ENCODE assay signal across 14 cellular contexts in genomic region chr2:8281950-8282857, GRCh38.
DNase-seq lines count a peak whose midpoint lies in the region; ATAC-seq and TF ChIP-seq lines count a peak whose summit lies in the region.
"Had no signal": no experiment of that assay in that cellular context is flagged by ENCODE, and none has a peak within 500 bp of the region (broad histone marks: within the 10 kb centered on the region; RNA-seq: fewer than 3 reads in every experiment).

No MANE protein-coding gene starts in this region.

- peaks cover 3% of the 10 kb centered on the region for H3K27me3 Mint-ChIP-seq in activated CD4-positive, alpha-beta T cell treated with anti-CD3 and anti-CD28 coated beads, Interleukin-2, amount 10 ng/mL, durations not matched to agents 7 days and 5 days
- H3K27me3 Mint-ChIP-seq in neural progenitor cell (ENCODE audit: insufficient read depth, low read depth) = peaks cover 5% of the 10 kb centered on the region

- H3K9me3 ChIP-seq in colonic mucosa = no peaks in the 10 kb centered on the region
- no peaks in the 10 kb centered on the region for H3K9me3 ChIP-seq in neural progenitor cell (ENCODE audit: low read depth)
- H3K9me3 ChIP-seq: gastrocnemius medialis had no signal

- no peak for TF ChIP-seq CTCF in colonic mucosa (IDR thresholded peaks at IDR 0.05)
- no peak for TF ChIP-seq CTCF in neural progenitor cell (IDR thresholded peaks at IDR 0.05)

- POLR2A ChIA-PET in activated CD4-positive, alpha-beta T cell treated with anti-CD3 and anti-CD28 coated beads, Interleukin-2, amount 10 ng/mL, durations not matched to agents 7 days and 5 days (lab: Charles Lee) = no interaction called here

- H3K4me3 Mint-ChIP-seq in activated CD4-positive, alpha-beta T cell treated with anti-CD3 and anti-CD28 coated beads, Interleukin-2, amount 10 ng/mL, durations not matched to agents 7 days and 5 days = peak overlapping the region; percentile 38
- H3K4me3 Mint-ChIP-seq in neural progenitor cell = no peak overlapping the region

- H3K4me1 Mint-ChIP-seq in activated CD4-positive, alpha-beta T cell treated with anti-CD3 and anti-CD28 coated beads, Interleukin-2, amount 10 ng/mL, durations not matched to agents 7 days and 5 days = peaks cover 12% of the 10 kb centered on the region
- H3K4me1 Mint-ChIP-seq in neural progenitor cell = peaks cover 40% of the 10 kb centered on the region

- H3K4me3 ChIP-seq in colonic mucosa (peak overlapping the region; percentile 8), neural progenitor cell (no peak overlapping the region)
- H3K4me3 ChIP-seq: gastrocnemius medialis had no signal

- peak overlapping the region; percentile 25 for H3K27ac Mint-ChIP-seq in activated CD4-positive, alpha-beta T cell treated with anti-CD3 and anti-CD28 coated beads, Interleukin-2, amount 10 ng/mL, durations not matched to agents 7 days and 5 days
- no peak overlapping the region for H3K27ac Mint-ChIP-seq in neural progenitor cell

- H3K36me3 Mint-ChIP-seq in activated CD4-positive, alpha-beta T cell treated with anti-CD3 and anti-CD28 coated beads, Interleukin-2, amount 10 ng/mL, durations not matched to agents 7 days and 5 days (ENCODE audit: low read depth) = peaks cover 2% of the 10 kb centered on the region
- H3K36me3 Mint-ChIP-seq in neural progenitor cell = no peaks in the 10 kb centered on the region

- no peaks in the 10 kb centered on the region for H4K20me1 ChIP-seq in neural progenitor cell (ENCODE audit: low read depth)

- H3K27me3 ChIP-seq in colonic mucosa (no peaks in the 10 kb centered on the region), neural progenitor cell (no peaks in the 10 kb centered on the region)
- H3K27me3 ChIP-seq: gastrocnemius medialis had no signal

- CTCF ChIA-PET in activated CD4-positive, alpha-beta T cell treated with anti-CD3 and anti-CD28 coated beads, Interleukin-2, amount 10 ng/mL, durations not matched to agents 7 days and 5 days (lab: Charles Lee) = interaction anchor here (1.1 to 1.4 kb wide), 3 partner anchors 48 to 262 kb away, joined by 3 to 4 read pairs (median 3); no protein-coding TSS in a partner anchor

- H3K27ac ChIP-seq in colonic mucosa (peak overlapping the region; percentile 61), neural progenitor cell (no peak overlapping the region)
- H3K27ac ChIP-seq: gastrocnemius medialis, KMS-11 had no signal

- H3K9me3 Mint-ChIP-seq in activated CD4-positive, alpha-beta T cell treated with anti-CD3 and anti-CD28 coated beads, Interleukin-2, amount 10 ng/mL, durations not matched to agents 7 days and 5 days = peaks cover 2% of the 10 kb centered on the region
- no peaks in the 10 kb centered on the region for H3K9me3 Mint-ChIP-seq in neural progenitor cell

- intact Hi-C loops in colonic mucosa (cut with DNase I) = no loop called here

- H3K4me1 ChIP-seq in colonic mucosa (no peaks in the 10 kb centered on the region), neural progenitor cell (peaks cover 6% of the 10 kb centered on the region)
- H3K4me1 ChIP-seq: gastrocnemius medialis had no signal

- no peak for ATAC-seq in GM18868 (IDR thresholded peaks at IDR 0.05; ENCODE audit: unreplicated experiment)
- no peak for ATAC-seq in HG03469 (IDR thresholded peaks at IDR 0.05; ENCODE audit: unreplicated experiment)
- ATAC-seq: gastrocnemius medialis had no signal

- H3K79me2 ChIP-seq in neural progenitor cell (ENCODE audit: low read depth) = no peaks in the 10 kb centered on the region

- DNase-seq in activated CD4-positive, alpha-beta T cell treated with anti-CD3 and anti-CD28 coated beads, Interleukin-2, amount 10 ng/mL, durations not matched to agents 7 days and 5 days = no peak
- no peak for DNase-seq in activated CD4-positive, alpha-beta T cell treated with anti-CD3 and anti-CD28 coated beads, Interleukin-2, amount 50 U/mL, for 1 hour
- DNase-seq in NCI-H82 treated with DMSO at 0.1 percent for 48 hours (lab: John Stamatoyannopoulos, UW; ENCODE audit: unreplicated experiment) = peak; percentile 40
- peak; percentile 71 for DNase-seq in colonic mucosa
- DNase-seq in neural progenitor cell (ENCODE audit: low spot score) = no peak
- DNase-seq in midbrain (lab: John Stamatoyannopoulos, UW) = no peak
- DNase-seq: cerebellar nuclear complex, gastrocnemius medialis, mesendoderm, NCI-H226, OCI-M1 had no signal

- H3K36me3 ChIP-seq in colonic mucosa = no peaks in the 10 kb centered on the region
- no peaks in the 10 kb centered on the region for H3K36me3 ChIP-seq in neural progenitor cell
- H3K36me3 ChIP-seq: gastrocnemius medialis had no signal

- H2AFZ ChIP-seq in neural progenitor cell (replicated peaks) = peak overlapping the region; percentile 51

- no peaks in the 10 kb centered on the region for H3F3A ChIP-seq in neural progenitor cell (ENCODE audit: low read depth)

- no peak overlapping the region for H3K9ac ChIP-seq in colonic mucosa (ENCODE audit: low read depth in 2 of 2, low read length in 2 of 2)
- H3K9ac ChIP-seq in neural progenitor cell = no peak overlapping the region
- H3K9ac ChIP-seq: KMS-11 had no signal

- no peak overlapping the region for H3K4me2 ChIP-seq in neural progenitor cell
- H3K4me2 ChIP-seq: KMS-11 had no signal

Comparison
In these comparisons a context has a peak if more than half of its experiments do, and no peak if none do; other contexts are left out.
1. DNase-seq: peak in NCI-H82 treated with DMSO at 0.1 percent for 48 hours (single experiment) and colonic mucosa (single experiment); none in activated CD4-positive, alpha-beta T cell treated with anti-CD3 and anti-CD28 coated beads, Interleukin-2, amount 10 ng/mL, durations not matched to agents 7 days and 5 days (single experiment), activated CD4-positive, alpha-beta T cell treated with anti-CD3 and anti-CD28 coated beads, Interleukin-2, amount 50 U/mL, for 1 hour (single experiment), neural progenitor cell (single experiment) and midbrain (single experiment).